15 cellular contexts compared by ENCODE assay signal in genomic region chr3:87509401-87509800, GRCh38.
"Had no signal": no experiment of that assay in that cellular context is flagged by ENCODE, and none has a peak within 500 bp of the region (broad histone marks: within the 10 kb centered on the region; RNA-seq: fewer than 3 reads in every experiment).

No MANE protein-coding gene starts in this region.

- H3K27ac ChIP-seq: coronary artery, esophagus squamous epithelium, skin epidermis, suprapubic skin, upper lobe of right lung had no signal

- H3K4me3 ChIP-seq: coronary artery, esophagus squamous epithelium, lung, skin epidermis, suprapubic skin, upper lobe of right lung had no signal

- H3K4me1 ChIP-seq: esophagus squamous epithelium, suprapubic skin, upper lobe of right lung had no signal

- H3K9me3 ChIP-seq: esophagus squamous epithelium, suprapubic skin, upper lobe of right lung had no signal

- H3K27me3 ChIP-seq: esophagus squamous epithelium, suprapubic skin, upper lobe of right lung had no signal

- H3K36me3 ChIP-seq: esophagus squamous epithelium, suprapubic skin, upper lobe of right lung had no signal

- DNase-seq: activated CD4-positive, alpha-beta T cell treated with anti-CD3 and anti-CD28 coated beads, Interleukin-2, amount 50 U/mL, for 1 hour; activated naive CD4-positive, alpha-beta T cell; activated naive CD8-positive, alpha-beta T cell treated with anti-CD3 and anti-CD28 coated beads, Interleukin-2, amount 10 ng/mL, durations not matched to agents 7 days and 5 days; esophagus squamous epithelium; left colon; naive thymus-derived CD4-positive, alpha-beta T cell; right cardiac atrium; stimulated activated CD4-positive, alpha-beta T cell treated with anti-CD3 and anti-CD28 coated beads, Interleukin-4, amount 100 ng/mL, for 4 hours; stimulated activated CD8-positive, alpha-beta memory T cell treated with anti-CD3 and anti-CD28 coated beads, Interleukin-4, amount 100 ng/mL, for 48 hours; stimulated activated naive CD4-positive, alpha-beta T cell treated with Interleukin-2 at 50 U/mL for 16 hours; upper lobe of right lung had no signal
